In the genomic region with DNA sequence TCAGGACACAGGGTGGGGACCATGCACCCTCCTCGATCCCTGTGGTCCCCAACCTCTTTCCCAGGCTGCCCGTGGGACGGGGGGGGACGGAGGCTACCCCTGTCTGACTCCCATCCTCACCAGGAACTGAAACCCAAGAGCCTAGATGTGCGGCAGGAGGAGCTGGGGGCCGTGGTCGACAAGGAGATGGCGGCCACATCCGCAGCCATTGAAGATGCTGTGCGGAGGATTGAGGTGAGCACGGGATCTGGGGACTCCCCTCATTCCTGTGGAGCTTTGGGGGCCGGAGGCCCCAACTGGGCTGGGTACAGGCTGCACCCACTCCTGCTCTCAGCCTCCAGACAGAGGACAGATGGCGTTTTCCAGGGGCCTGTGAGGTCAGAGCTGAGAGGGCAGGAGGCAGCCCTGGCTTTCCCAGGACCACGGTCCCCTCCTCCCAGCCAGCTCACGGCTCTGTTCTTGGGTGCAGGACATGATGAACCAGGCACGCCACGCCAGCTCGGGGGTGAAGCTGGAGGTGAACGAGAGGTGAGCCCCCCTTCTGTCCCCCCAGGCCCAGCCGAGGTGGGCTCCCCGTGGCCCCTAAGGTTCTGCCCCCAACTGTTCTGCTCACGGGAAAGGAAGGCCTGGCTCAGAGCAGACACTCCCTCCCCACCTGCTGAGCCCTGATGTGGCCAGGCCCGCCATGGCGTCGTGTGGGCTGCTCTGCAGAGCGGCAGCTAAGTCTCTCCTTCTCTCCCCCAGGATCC, we compare ENCODE assay signal across 1 cellular context.
TF ChIP-seq lines count a peak whose summit lies in the region.

No MANE protein-coding gene starts in this region.

TF ChIP-seq in K562, 482 proteins besides CTCF, POLR2A, EP300 and RAD21:
- TF ChIP-seq, protein P1, sequence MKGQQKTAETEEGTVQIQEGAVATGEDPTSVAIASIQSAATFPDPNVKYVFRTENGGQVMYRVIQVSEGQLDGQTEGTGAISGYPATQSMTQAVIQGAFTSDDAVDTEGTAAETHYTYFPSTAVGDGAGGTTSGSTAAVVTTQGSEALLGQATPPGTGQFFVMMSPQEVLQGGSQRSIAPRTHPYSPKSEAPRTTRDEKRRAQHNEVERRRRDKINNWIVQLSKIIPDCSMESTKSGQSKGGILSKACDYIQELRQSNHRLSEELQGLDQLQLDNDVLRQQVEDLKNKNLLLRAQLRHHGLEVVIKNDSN (CRISPR knock-in tag; IDR thresholded peaks at IDR 0.05): peak; percentile 21; the same call in 1 of the 2 replicates
- TF ChIP-seq POLR2G (IDR thresholded peaks at IDR 0.05; ENCODE audit: low read depth, low read length): peak; percentile 3; the same call in 1 of the 2 replicates
- TF ChIP-seq ZNF239 (CRISPR knock-in tag; IDR thresholded peaks at IDR 0.05): no peak
- TF ChIP-seq, protein P2, sequence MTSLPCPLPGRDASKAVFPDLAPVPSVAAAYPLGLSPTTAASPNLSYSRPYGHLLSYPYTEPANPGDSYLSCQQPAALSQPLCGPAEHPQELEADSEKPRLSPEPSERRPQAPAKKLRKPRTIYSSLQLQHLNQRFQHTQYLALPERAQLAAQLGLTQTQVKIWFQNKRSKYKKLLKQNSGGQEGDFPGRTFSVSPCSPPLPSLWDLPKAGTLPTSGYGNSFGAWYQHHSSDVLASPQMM (CRISPR knock-in tag; IDR thresholded peaks at IDR 0.05): no peak
